Comparison of ENCODE assay signal across 12 cellular contexts in the genomic region with DNA sequence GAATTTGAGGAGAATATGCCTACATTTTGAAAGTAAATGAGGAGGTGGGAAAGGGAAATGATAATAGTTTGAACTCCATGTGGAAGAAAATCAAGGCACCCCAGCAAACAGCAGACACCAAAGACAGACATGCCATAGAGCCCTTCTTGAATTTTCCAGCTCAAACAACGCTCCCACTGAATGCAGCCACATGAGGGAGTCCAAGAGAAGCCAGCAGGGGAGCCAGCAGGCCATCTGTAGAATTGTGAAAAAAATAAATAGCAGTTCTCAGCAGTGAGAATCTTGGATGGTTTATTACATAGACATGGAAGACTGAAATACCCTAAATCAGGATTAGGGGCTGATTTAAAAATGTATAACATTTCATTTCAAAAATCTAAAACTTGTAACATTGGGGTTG.
A peak's percentile ranks its signal among the peaks of the same experiment; 100 is the strongest.
DNase-seq lines count a peak whose midpoint lies in the region; ATAC-seq, FAIRE-seq and TF ChIP-seq lines count a peak whose summit lies in the region.
"Had no signal": no experiment of that assay in that cellular context is flagged by ENCODE, and none has a peak within 500 bp of the region (broad histone marks: within the 10 kb centered on the region; RNA-seq: fewer than 3 reads in every experiment).

No MANE protein-coding gene starts in this region.

- no peaks in the 10 kb centered on the region for H3K27me3 Mint-ChIP-seq in activated T-cell treated with anti-CD3 and anti-CD28 coated beads, Interleukin-2, amount 50 U/mL, for 72 hours (ENCODE audit: low read depth)
- H3K27me3 Mint-ChIP-seq: CD4-positive, alpha-beta memory T cell had no signal

- FAIRE-seq in urothelium cell line (lab: Jason Lieb, UNC) = no peak
- FAIRE-seq: GM19239 had no signal

- H3K36me3 ChIP-seq in left ventricle myocardium inferior (no peaks in the 10 kb centered on the region), hepatocyte (replicated peaks; ENCODE audit: insufficient read depth, low read depth) (no peaks in the 10 kb centered on the region)
- H3K36me3 ChIP-seq: SJSA1, thyroid gland had no signal

- no peaks in the 10 kb centered on the region for H4K20me1 ChIP-seq in hepatocyte (ENCODE audit: insufficient read depth, poor library complexity, severe bottlenecking)

- no peaks in the 10 kb centered on the region for H3K4me1 Mint-ChIP-seq in activated T-cell treated with anti-CD3 and anti-CD28 coated beads, Interleukin-2, amount 50 U/mL, for 72 hours (ENCODE audit: low read depth)
- H3K4me1 Mint-ChIP-seq: CD4-positive, alpha-beta memory T cell had no signal

- peaks cover 6 to 16% of the 10 kb centered on the region in 2 donors for H3K9me3 Mint-ChIP-seq in activated T-cell treated with anti-CD3 and anti-CD28 coated beads, Interleukin-2, amount 50 U/mL, for 72 hours

- TF ChIP-seq CTCF in left ventricle myocardium inferior (IDR thresholded peaks at IDR 0.05; ENCODE audit: borderline replicate concordance) (peak; percentile 50), hepatocyte (IDR thresholded peaks at IDR 0.05; ENCODE audit: poor library complexity) (peak; percentile 62)

- H3K79me2 ChIP-seq in hepatocyte = no peaks in the 10 kb centered on the region

- H2AFZ ChIP-seq in hepatocyte = no peak overlapping the region

- no peak overlapping the region for H3K4me2 ChIP-seq in hepatocyte

- no peak for DNase-seq in left ventricle myocardium inferior
- DNase-seq in left cardiac atrium = no peak
- DNase-seq in hepatocyte (ENCODE audit: low spot score) = peak; percentile 58
- peak; percentile 45 for DNase-seq in urothelium cell line (ENCODE audit: low spot score)
- no peak for DNase-seq in HuH-7.5 (ENCODE audit: low spot score)
- DNase-seq in activated T-cell treated with anti-CD3 and anti-CD28 coated beads, Interleukin-2, amount 50 U/mL, for 72 hours = no peak
- DNase-seq: CD4-positive, alpha-beta memory T cell had no signal

- no peaks in the 10 kb centered on the region for H3K36me3 Mint-ChIP-seq in activated T-cell treated with anti-CD3 and anti-CD28 coated beads, Interleukin-2, amount 50 U/mL, for 72 hours (ENCODE audit: insufficient read depth in 2 of 2)
- H3K36me3 Mint-ChIP-seq: CD4-positive, alpha-beta memory T cell had no signal

- no peak overlapping the region for H3K4me3 Mint-ChIP-seq in activated T-cell treated with anti-CD3 and anti-CD28 coated beads, Interleukin-2, amount 50 U/mL, for 72 hours
- H3K4me3 Mint-ChIP-seq: CD4-positive, alpha-beta memory T cell had no signal

- no peak overlapping the region for H3K27ac Mint-ChIP-seq in activated T-cell treated with anti-CD3 and anti-CD28 coated beads, Interleukin-2, amount 50 U/mL, for 72 hours
- H3K27ac Mint-ChIP-seq: CD4-positive, alpha-beta memory T cell had no signal

- H3K27me3 ChIP-seq in left ventricle myocardium inferior (ENCODE audit: low read depth) (no peaks in the 10 kb centered on the region), hepatocyte (no peaks in the 10 kb centered on the region)
- H3K27me3 ChIP-seq: SJSA1, thyroid gland had no signal

- intact Hi-C loops in left ventricle myocardium inferior (cut with micrococcal nuclease) (no loop called here), left cardiac atrium (cut with DNase I) (no loop called here)

- H3K4me3 ChIP-seq in left ventricle myocardium inferior (no peak overlapping the region), hepatocyte (no peak overlapping the region)
- H3K4me3 ChIP-seq: SJSA1, thyroid gland had no signal

- H3K4me1 ChIP-seq in left ventricle myocardium inferior = no peaks in the 10 kb centered on the region
- no peaks in the 10 kb centered on the region for H3K4me1 ChIP-seq in hepatocyte (ENCODE audit: insufficient read depth)
- H3K4me1 ChIP-seq: SJSA1, thyroid gland had no signal

- H3K27ac ChIP-seq in left ventricle myocardium inferior (replicated peaks) (no peak overlapping the region), hepatocyte (no peak overlapping the region)
- H3K27ac ChIP-seq: SJSA1, thyroid gland had no signal

- WGBS in hepatocyte (ENCODE audit: low lambda C conversion rate, missing lambda C conversion rate) = 35% methylated on average over 1 of the region's 1 CpG

- H3K9me3 ChIP-seq in left ventricle myocardium inferior (replicated peaks) = no peaks in the 10 kb centered on the region
- no peaks in the 10 kb centered on the region for H3K9me3 ChIP-seq in hepatocyte (ENCODE audit: low read depth)
- H3K9me3 ChIP-seq: SJSA1, thyroid gland had no signal

- no peaks in the 10 kb centered on the region for H3K9me2 ChIP-seq in hepatocyte (replicated peaks; ENCODE audit: insufficient read depth)

- ATAC-seq in left cardiac atrium (no peak), SK-N-SH treated with all-trans-retinoic acid at 6 μM for 48 hours (peak; percentile 88), GM21367 (IDR thresholded peaks at IDR 0.05; ENCODE audit: unreplicated experiment) (no peak)
- ATAC-seq in activated T-cell treated with anti-CD3 and anti-CD28 coated beads, Interleukin-2, amount 50 U/mL, for 72 hours (replicated peaks in 1 of 2) = no peak

TF ChIP-seq in SK-N-SH treated with all-trans-retinoic acid at 6 μM for 48 hours, 23 proteins besides CTCF, POLR2A, EP300 and RAD21:
- TF ChIP-seq SNAI2 (CRISPR knock-in tag; IDR thresholded peaks at IDR 0.05) (no peak), RARB (CRISPR knock-in tag; IDR thresholded peaks at IDR 0.05) (no peak), ZC3H10 (CRISPR knock-in tag; IDR thresholded peaks at IDR 0.05) (no peak), ZNF70 (CRISPR knock-in tag; IDR thresholded peaks at IDR 0.05) (no peak), TOX (CRISPR knock-in tag; IDR thresholded peaks at IDR 0.05; ENCODE audit: borderline replicate concordance) (no peak), ZFP30 (CRISPR knock-in tag; IDR thresholded peaks at IDR 0.05) (no peak), TCF4 (CRISPR knock-in tag; IDR thresholded peaks at IDR 0.05; ENCODE audit: borderline replicate concordance) (no peak), ESRRG (CRISPR knock-in tag; IDR thresholded peaks at IDR 0.05) (no peak), ISL1 (CRISPR knock-in tag; IDR thresholded peaks at IDR 0.05) (no peak), CSDC2 (CRISPR knock-in tag; IDR thresholded peaks at IDR 0.05) (no peak), ZNF565 (CRISPR knock-in tag; conservative IDR thresholded peaks at IDR 0.05; ENCODE audit: low read depth) (no peak), PPARA (CRISPR knock-in tag; IDR thresholded peaks at IDR 0.05; ENCODE audit: borderline replicate concordance) (no peak), ARNTL (CRISPR knock-in tag; IDR thresholded peaks at IDR 0.05; ENCODE audit: borderline replicate concordance, low read depth) (no peak)
- TF ChIP-seq, protein P1, sequence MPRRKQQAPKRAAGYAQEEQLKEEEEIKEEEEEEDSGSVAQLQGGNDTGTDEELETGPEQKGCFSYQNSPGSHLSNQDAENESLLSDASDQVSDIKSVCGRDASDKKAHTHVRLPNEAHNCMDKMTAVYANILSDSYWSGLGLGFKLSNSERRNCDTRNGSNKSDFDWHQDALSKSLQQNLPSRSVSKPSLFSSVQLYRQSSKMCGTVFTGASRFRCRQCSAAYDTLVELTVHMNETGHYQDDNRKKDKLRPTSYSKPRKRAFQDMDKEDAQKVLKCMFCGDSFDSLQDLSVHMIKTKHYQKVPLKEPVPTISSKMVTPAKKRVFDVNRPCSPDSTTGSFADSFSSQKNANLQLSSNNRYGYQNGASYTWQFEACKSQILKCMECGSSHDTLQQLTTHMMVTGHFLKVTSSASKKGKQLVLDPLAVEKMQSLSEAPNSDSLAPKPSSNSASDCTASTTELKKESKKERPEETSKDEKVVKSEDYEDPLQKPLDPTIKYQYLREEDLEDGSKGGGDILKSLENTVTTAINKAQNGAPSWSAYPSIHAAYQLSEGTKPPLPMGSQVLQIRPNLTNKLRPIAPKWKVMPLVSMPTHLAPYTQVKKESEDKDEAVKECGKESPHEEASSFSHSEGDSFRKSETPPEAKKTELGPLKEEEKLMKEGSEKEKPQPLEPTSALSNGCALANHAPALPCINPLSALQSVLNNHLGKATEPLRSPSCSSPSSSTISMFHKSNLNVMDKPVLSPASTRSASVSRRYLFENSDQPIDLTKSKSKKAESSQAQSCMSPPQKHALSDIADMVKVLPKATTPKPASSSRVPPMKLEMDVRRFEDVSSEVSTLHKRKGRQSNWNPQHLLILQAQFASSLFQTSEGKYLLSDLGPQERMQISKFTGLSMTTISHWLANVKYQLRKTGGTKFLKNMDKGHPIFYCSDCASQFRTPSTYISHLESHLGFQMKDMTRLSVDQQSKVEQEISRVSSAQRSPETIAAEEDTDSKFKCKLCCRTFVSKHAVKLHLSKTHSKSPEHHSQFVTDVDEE (CRISPR knock-in tag; IDR thresholded peaks at IDR 0.05) = no peak
- TF ChIP-seq, protein P2, sequence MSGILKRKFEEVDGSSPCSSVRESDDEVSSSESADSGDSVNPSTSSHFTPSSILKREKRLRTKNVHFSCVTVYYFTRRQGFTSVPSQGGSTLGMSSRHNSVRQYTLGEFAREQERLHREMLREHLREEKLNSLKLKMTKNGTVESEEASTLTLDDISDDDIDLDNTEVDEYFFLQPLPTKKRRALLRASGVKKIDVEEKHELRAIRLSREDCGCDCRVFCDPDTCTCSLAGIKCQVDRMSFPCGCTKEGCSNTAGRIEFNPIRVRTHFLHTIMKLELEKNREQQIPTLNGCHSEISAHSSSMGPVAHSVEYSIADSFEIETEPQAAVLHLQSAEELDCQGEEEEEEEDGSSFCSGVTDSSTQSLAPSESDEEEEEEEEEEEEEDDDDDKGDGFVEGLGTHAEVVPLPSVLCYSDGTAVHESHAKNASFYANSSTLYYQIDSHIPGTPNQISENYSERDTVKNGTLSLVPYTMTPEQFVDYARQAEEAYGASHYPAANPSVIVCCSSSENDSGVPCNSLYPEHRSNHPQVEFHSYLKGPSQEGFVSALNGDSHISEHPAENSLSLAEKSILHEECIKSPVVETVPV (CRISPR knock-in tag; IDR thresholded peaks at IDR 0.05) = no peak
- TF ChIP-seq, protein P3, sequence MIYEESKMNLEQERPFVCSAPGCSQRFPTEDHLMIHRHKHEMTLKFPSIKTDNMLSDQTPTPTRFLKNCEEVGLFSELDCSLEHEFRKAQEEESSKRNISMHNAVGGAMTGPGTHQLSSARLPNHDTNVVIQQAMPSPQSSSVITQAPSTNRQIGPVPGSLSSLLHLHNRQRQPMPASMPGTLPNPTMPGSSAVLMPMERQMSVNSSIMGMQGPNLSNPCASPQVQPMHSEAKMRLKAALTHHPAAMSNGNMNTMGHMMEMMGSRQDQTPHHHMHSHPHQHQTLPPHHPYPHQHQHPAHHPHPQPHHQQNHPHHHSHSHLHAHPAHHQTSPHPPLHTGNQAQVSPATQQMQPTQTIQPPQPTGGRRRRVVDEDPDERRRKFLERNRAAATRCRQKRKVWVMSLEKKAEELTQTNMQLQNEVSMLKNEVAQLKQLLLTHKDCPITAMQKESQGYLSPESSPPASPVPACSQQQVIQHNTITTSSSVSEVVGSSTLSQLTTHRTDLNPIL (CRISPR knock-in tag; IDR thresholded peaks at IDR 0.05; ENCODE audit: low read depth) = no peak

Comparison
In these comparisons a context has a peak if more than half of its experiments do, and no peak if none do; other contexts are left out.
1. DNase-seq: peak in hepatocyte (single experiment) and urothelium cell line (single experiment); none in left ventricle myocardium inferior (single experiment), left cardiac atrium (single experiment), HuH-7.5 (single experiment) and activated T-cell treated with anti-CD3 and anti-CD28 coated beads, Interleukin-2, amount 50 U/mL, for 72 hours (0 of 2).